Comparison of ENCODE assay signal across 8 cellular contexts in the genomic region with DNA sequence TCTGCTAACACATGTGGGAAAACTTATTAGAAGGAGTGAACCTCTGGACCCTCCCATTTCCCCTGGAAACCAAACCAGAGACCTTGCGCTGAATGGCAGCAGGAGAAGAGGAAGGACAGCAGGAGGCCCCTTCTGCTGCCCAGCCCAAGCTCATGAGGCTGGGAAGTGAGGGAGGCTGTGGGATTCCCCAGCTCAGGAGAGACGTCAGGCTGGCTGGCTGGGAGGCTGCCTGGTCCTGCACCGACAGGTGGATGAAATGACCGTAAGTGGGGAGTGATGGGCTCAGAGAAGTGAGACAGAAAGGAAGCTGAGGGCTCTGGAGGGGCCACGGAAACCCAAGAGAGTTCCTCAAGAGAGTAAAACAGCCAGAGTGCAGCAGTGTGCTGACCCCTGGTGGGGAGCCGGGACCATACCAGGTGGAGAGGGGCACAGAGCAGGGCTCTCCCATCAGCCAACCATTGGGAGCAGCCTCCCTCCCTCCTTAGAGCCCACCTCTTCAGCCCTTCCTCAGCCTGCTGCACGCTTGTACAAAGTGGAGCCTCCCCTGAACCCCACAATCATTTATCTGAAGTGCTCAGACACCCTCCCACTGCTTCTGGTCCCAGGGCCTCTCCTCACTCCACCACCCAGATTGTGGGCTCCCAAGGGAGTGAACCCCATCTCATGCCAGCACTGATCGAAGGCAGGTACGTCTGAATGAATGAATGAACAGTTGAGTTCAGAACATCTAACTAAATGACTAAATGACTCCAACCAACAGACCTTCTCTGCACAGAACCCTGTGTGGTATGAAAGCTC. TPM values are rescaled to one million over a fixed set of nuclear protein-coding genes. Genes with fewer than 3 reads are reported as not detected.
DNase-seq lines count a peak whose midpoint lies in the region; ATAC-seq and TF ChIP-seq lines count a peak whose summit lies in the region.

No MANE protein-coding gene starts in this region.

- H3K4me1 ChIP-seq in OCI-LY7 (ENCODE audit: insufficient read depth, low read length, poor library complexity, severe bottlenecking), result peaks cover 45% of the 10 kb centered on the region
- no peaks in the 10 kb centered on the region for H3K4me1 ChIP-seq in foreskin keratinocyte
- H3K4me1 ChIP-seq in gastrocnemius medialis, result peaks cover 17 to 28% of the 10 kb centered on the region in 2 donors

- no peak overlapping the region for H3K27ac ChIP-seq in HL-60 (replicated peaks)
- no peak overlapping the region for H3K27ac ChIP-seq in OCI-LY7 (ENCODE audit: low read depth, low read length, poor library complexity, severe bottlenecking)
- no peak overlapping the region for H3K27ac ChIP-seq in foreskin keratinocyte
- no peak overlapping the region for H3K27ac ChIP-seq in gastrocnemius medialis

- POLR2A ChIA-PET in OCI-LY7 (lab: Charles Lee), result interaction anchor here (0.6 to 1.5 kb wide), 3 partner anchors 9 to 703 kb away, joined by 3 read pairs; no protein-coding TSS in a partner anchor

- peak; percentile 44 for ATAC-seq in foreskin keratinocyte
- no peak for ATAC-seq in gastrocnemius medialis
- ATAC-seq in HG03520 (IDR thresholded peaks at IDR 0.05; ENCODE audit: unreplicated experiment), result no peak
- no peak for ATAC-seq in GM18858 (IDR thresholded peaks at IDR 0.05; ENCODE audit: unreplicated experiment)

- DNase-seq in EL (peak; percentile 52), HL-60 (ENCODE audit: low read depth in 1 of 2, low spot score in 1 of 2) (peak in 1 of 2 experiments; percentile 72), OCI-LY7 (ENCODE audit: low spot score) (peak; percentile 79), foreskin keratinocyte (no peak), gastrocnemius medialis (no peak)
- peak; percentile 38 to 44 for DNase-seq in activated T-helper 1 cell treated with anti-CD3 and anti-CD28 coated beads, Interleukin-2, amount 50 U/mL, for 16 hours (ENCODE audit: low read depth in 1 of 2, low spot score in 1 of 2)

- CTCF ChIA-PET in OCI-LY7 (lab: Charles Lee; ENCODE audit: unreplicated experiment), result interaction anchor here (0.6 to 1.8 kb wide), 4 partner anchors 11 to 103 kb away, joined by 4 to 10 read pairs (median 6); no protein-coding TSS in a partner anchor

- intact Hi-C loops in OCI-LY7 (cut with micrococcal nuclease; ENCODE audit: unreplicated experiment) (loop anchor here (1.0 kb wide), 2 partner anchors 16 to 27 kb away; no protein-coding TSS in a partner anchor), gastrocnemius medialis (cut with DNase I; ENCODE audit: low total_unique reads) (no loop called here)

- H3K9me3 ChIP-seq in OCI-LY7 (ENCODE audit: low read length) (no peaks in the 10 kb centered on the region), gastrocnemius medialis (no peaks in the 10 kb centered on the region)

- TF ChIP-seq POLR2A in gastrocnemius medialis (IDR thresholded peaks at IDR 0.05), result no peak

- H3K4me2 ChIP-seq in OCI-LY7 (ENCODE audit: low read length), result peak overlapping the region; percentile 45; the same call in 1 of the 2 replicates

- TF ChIP-seq CTCF in HL-60 (IDR thresholded peaks at IDR 0.05; ENCODE audit: insufficient read depth, low read length) (peak; percentile 81), OCI-LY7 (conservative IDR thresholded peaks at IDR 0.05; ENCODE audit: low read length) (peak; percentile 87), foreskin keratinocyte (conservative IDR thresholded peaks at IDR 0.05) (peak; percentile 72), gastrocnemius medialis (IDR thresholded peaks at IDR 0.05 in 4 of 5, conservative IDR thresholded peaks at IDR 0.05 in 1 of 5) (peak; percentile 15 to 57 (median 49))

- H3K4me3 ChIP-seq in HL-60 (replicated peaks; ENCODE audit: insufficient read depth, low read length) (no peak overlapping the region), OCI-LY7 (ENCODE audit: low read depth, low read length, poor library complexity, severe bottlenecking) (no peak overlapping the region), gastrocnemius medialis (no peak overlapping the region)

- H3K27me3 ChIP-seq in HL-60 (ENCODE audit: insufficient read depth, poor library complexity, severe bottlenecking), result no peaks in the 10 kb centered on the region
- peaks cover 29% of the 10 kb centered on the region for H3K27me3 ChIP-seq in foreskin keratinocyte
- H3K27me3 ChIP-seq in gastrocnemius medialis, result no peaks in the 10 kb centered on the region

- in situ Hi-C loops in gastrocnemius medialis (cut with MboI; ENCODE audit: low sequenced_read_pairs in 4 of 4), result loop anchor here in 1 of 4 donors (10.0 kb wide), 1 partner anchor 64 kb away; no protein-coding TSS in a partner anchor

- H4K20me1 ChIP-seq in OCI-LY7 (ENCODE audit: insufficient read depth, low read length), result no peaks in the 10 kb centered on the region

- no peaks in the 10 kb centered on the region for H3K79me2 ChIP-seq in OCI-LY7 (ENCODE audit: insufficient read depth, low read depth, low read length)

- no peak overlapping the region for H2AFZ ChIP-seq in OCI-LY7 (ENCODE audit: low read length)

- no peaks in the 10 kb centered on the region for H3K36me3 ChIP-seq in OCI-LY7 (ENCODE audit: insufficient read depth, low read length)
- no peaks in the 10 kb centered on the region for H3K36me3 ChIP-seq in gastrocnemius medialis

- no peaks in the 10 kb centered on the region for H3K9me2 ChIP-seq in OCI-LY7 (ENCODE audit: insufficient read depth, low read length)

- no TSS peak for BruUV-seq in OCI-LY7 (replicated peaks; lab: Mats Ljungman, UMichigan)

RNA-seq across cellular contexts. Expression of a gene that starts 14.0 kb away (rescaled TPM):
- 0.41 and 0.66 TPM in 2 replicates for total RNA-seq in OCI-LY7 (2014; rRNA removed; shearing (Covaris generic))
- 0.89 and 1.3 TPM in 2 replicates for total RNA-seq in OCI-LY7 (2022)
- total RNA-seq in foreskin keratinocyte, result 0.11 and 0.44 TPM in 2 replicates
- polyA plus RNA-seq in foreskin keratinocyte, result 0.12 and 0.15 TPM in 2 replicates
- total RNA-seq in gastrocnemius medialis, result 10 to 100 TPM in 2 of 4 donors, 1 to 10 TPM in 2; 9.3 to 14.9 (median 11.8) TPM

RNA-seq across cellular contexts. Expression of a gene that starts 30.5 kb away (rescaled TPM):
- 25.3 and 29.3 TPM in 2 replicates for total RNA-seq in OCI-LY7 (2014; rRNA removed; shearing (Covaris generic))
- 28.1 and 29.0 TPM in 2 replicates for total RNA-seq in OCI-LY7 (2022)
- total RNA-seq in foreskin keratinocyte, result 3.0 and 3.5 TPM in 2 replicates
- polyA plus RNA-seq in foreskin keratinocyte, result 2.8 and 3.0 TPM in 2 replicates
- total RNA-seq in gastrocnemius medialis, result 100 to 1,000 TPM in 2 of 4 donors, 10 to 100 TPM in 2; 36.3 to 248 (median 90.1) TPM

RNA-seq across cellular contexts. Expression of a gene that starts 49.0 kb away (rescaled TPM):
- 53.9 and 65.5 TPM in 2 replicates for total RNA-seq in OCI-LY7 (2014; rRNA removed; shearing (Covaris generic))
- total RNA-seq in OCI-LY7 (2022), result 30.7 and 38.0 TPM in 2 replicates
- 62.5 and 66.1 TPM in 2 replicates for total RNA-seq in foreskin keratinocyte
- 77.8 and 83.1 TPM in 2 replicates for polyA plus RNA-seq in foreskin keratinocyte
- 10 to 100 TPM; 23.3 to 49.4 (median 37.3) TPM for total RNA-seq in gastrocnemius medialis

RNA-seq across cellular contexts. Expression of a gene that starts 58.8 kb away (rescaled TPM):
- not detected in 2 replicates for total RNA-seq in OCI-LY7 (2014; rRNA removed; shearing (Covaris generic))
- total RNA-seq in OCI-LY7 (2022) (not detected in 2 replicates), foreskin keratinocyte (not detected in 2 replicates), gastrocnemius medialis (not detected)
- polyA plus RNA-seq in foreskin keratinocyte, result not detected in 2 replicates

Comparison
In these comparisons a context has a peak if more than half of its experiments do, and no peak if none do; other contexts are left out.
1. DNase-seq: peak in EL (single experiment), OCI-LY7 (single experiment) and activated T-helper 1 cell treated with anti-CD3 and anti-CD28 coated beads, Interleukin-2, amount 50 U/mL, for 16 hours (2 of 2); none in foreskin keratinocyte (0 of 2) and gastrocnemius medialis (0 of 2).
2. Peak in every context shown above with its lines, with median percentiles within 50 percentile points of each other: CTCF ChIP-seq.